24 cellular contexts compared by ENCODE assay signal in the genomic region with DNA sequence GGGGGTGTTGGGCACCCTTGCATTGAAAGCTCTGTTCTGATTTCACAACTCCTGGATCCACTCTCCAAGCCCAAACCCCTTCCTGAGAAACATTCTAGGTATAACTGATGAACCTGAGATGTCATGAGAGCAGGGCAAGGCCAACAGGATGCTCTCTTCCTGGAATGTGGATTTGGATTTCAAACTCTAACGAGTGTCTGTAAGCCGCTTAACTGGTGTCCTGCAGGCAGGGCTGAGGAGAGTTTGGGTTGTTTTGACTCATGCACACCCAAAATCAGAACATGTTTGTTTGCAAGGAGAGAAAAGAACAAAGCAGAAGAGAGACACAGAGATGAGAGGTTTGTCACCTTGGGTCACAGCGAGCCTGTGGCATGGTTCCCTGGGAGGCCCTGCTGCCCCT. TPM values are rescaled to one million over a fixed set of nuclear protein-coding genes. Genes with fewer than 3 reads are reported as not detected.
"Had no signal": no experiment of that assay in that cellular context is flagged by ENCODE, and none has a peak within 500 bp of the region (broad histone marks: within the 10 kb centered on the region; RNA-seq: fewer than 3 reads in every experiment).

No MANE protein-coding gene starts in this region.

- H3K9me3 ChIP-seq: gastrocnemius medialis, left lung, ovary, psoas muscle, sigmoid colon, testis, tibial artery had no signal

- H3K4me1 Mint-ChIP-seq: naive thymus-derived CD8-positive, alpha-beta T cell; stimulated activated memory B cell treated with anti-CD40 and anti-IgM and Interleukin-4, amounts not matched to agents 10 μg/mL and 1 μg/mL and 100 μg/mL, for 72 hours had no signal

- H3K4me1 ChIP-seq: gastrocnemius medialis, left lung, psoas muscle, sigmoid colon, testis, tibial artery had no signal

- H3K27ac Mint-ChIP-seq: naive thymus-derived CD8-positive, alpha-beta T cell; nephron progenitor cell; stimulated activated memory B cell treated with anti-CD40 and anti-IgM and Interleukin-4, amounts not matched to agents 10 μg/mL and 1 μg/mL and 100 μg/mL, for 72 hours; type B pancreatic cell had no signal

- H3K4me3 ChIP-seq: gastrocnemius medialis, left lung, ovary, psoas muscle, sigmoid colon, testis, tibial artery had no signal

- H3K4me3 Mint-ChIP-seq: naive thymus-derived CD8-positive, alpha-beta T cell; nephron progenitor cell; stimulated activated memory B cell treated with anti-CD40 and anti-IgM and Interleukin-4, amounts not matched to agents 10 μg/mL and 1 μg/mL and 100 μg/mL, for 72 hours; type B pancreatic cell had no signal

- H3K9me3 Mint-ChIP-seq: naive thymus-derived CD8-positive, alpha-beta T cell; stimulated activated memory B cell treated with anti-CD40 and anti-IgM and Interleukin-4, amounts not matched to agents 10 μg/mL and 1 μg/mL and 100 μg/mL, for 72 hours; type B pancreatic cell had no signal

- ATAC-seq: esophagus mucosa; gastrocnemius medialis; left lung; naive thymus-derived CD8-positive, alpha-beta T cell; psoas muscle; right cardiac atrium; stimulated activated memory B cell treated with anti-CD40 and anti-IgM and Interleukin-4, amounts not matched to agents 10 μg/mL and 1 μg/mL and 100 μg/mL, for 72 hours; stimulated activated naive CD8-positive, alpha-beta T cell treated with anti-CD3 and anti-CD28 coated beads, Interleukin-15, Interleukin-2, amounts not matched to agents 100 U/mL and 50 U/mL, for 24 hours had no signal

- H3K27me3 ChIP-seq: gastrocnemius medialis, left lung, ovary, sigmoid colon, testis, tibial artery had no signal

- DNase-seq: cortex of kidney; foreskin fibroblast; gastrocnemius medialis; head of caudate nucleus; kidney; left lung; naive thymus-derived CD8-positive, alpha-beta T cell; nephron progenitor cell; occipital lobe; ovary; posterior cingulate gyrus; psoas muscle; right cardiac atrium; sigmoid colon; stimulated activated CD4-positive, alpha-beta T cell treated with anti-CD3 and anti-CD28 coated beads, Interleukin-4, amount 100 ng/mL, for 4 hours; stimulated activated naive CD8-positive, alpha-beta T cell treated with anti-CD3 and anti-CD28 coated beads, Interleukin-15, Interleukin-2, amounts not matched to agents 100 U/mL and 50 U/mL, for 24 hours; substantia nigra; testis; tibial artery had no signal

- H3K36me3 Mint-ChIP-seq: naive thymus-derived CD8-positive, alpha-beta T cell; stimulated activated memory B cell treated with anti-CD40 and anti-IgM and Interleukin-4, amounts not matched to agents 10 μg/mL and 1 μg/mL and 100 μg/mL, for 72 hours; type B pancreatic cell had no signal

- H3K36me3 ChIP-seq: gastrocnemius medialis, left lung, ovary, sigmoid colon, tibial artery had no signal

- H3K27ac ChIP-seq: epithelial cell of prostate, gastrocnemius medialis, left lung, ovary, psoas muscle, sigmoid colon, testis, tibial artery had no signal

- H3K27me3 Mint-ChIP-seq: type B pancreatic cell had no signal

RNA-seq across cellular contexts. Expression of a gene that starts 24.6 kb away (rescaled TPM):
- total RNA-seq: myocyte had no signal
